In genomic region chr2:134619250-134619649, GRCh38 we compare ENCODE assay signal across 34 cellular contexts.
"Had no signal": no experiment of that assay in that cellular context is flagged by ENCODE, and none has a peak within 500 bp of the region (broad histone marks: within the 10 kb centered on the region; RNA-seq: fewer than 3 reads in every experiment).

No MANE protein-coding gene starts in this region.

- H3K36me3 ChIP-seq: MG63 had no signal

- H3K4me3 ChIP-seq: MG63 had no signal

- DNase-seq: Karpas-422, Kasumi-1, MG63, MM.1S, MV-4-11, NCI-H1048, NCI-H1092, NCI-H1092 treated with DMSO at 0.1 percent for 48 hours, NCI-H1105, NCI-H1105 treated with DMSO at 0.1 percent for 48 hours, NCI-H1417, NCI-H1417 treated with DMSO at 0.1 percent for 48 hours, NCI-H1436, NCI-H1436 treated with DMSO at 0.1 percent for 48 hours, NCI-H146, NCI-H1694, NCI-H1694 treated with DMSO at 0.1 percent for 48 hours, NCI-H187, NCI-H187 treated with DMSO at 0.1 percent for 48 hours, NCI-H1930, NCI-H2029, NCI-H2029 treated with DMSO at 0.1 percent for 48 hours, NCI-H2081, NCI-H2081 treated with DMSO at 0.1 percent for 48 hours, NCI-H2107, NCI-H2171, NCI-H2171 treated with DMSO at 0.1 percent for 48 hours, NCI-H2227 treated with DMSO at 0.1 percent for 48 hours, NCI-H226, NCI-H345, NCI-H446, NCI-H446 treated with DMSO at 0.1 percent for 48 hours, NCI-H510A, NCI-H510A treated with DMSO at 0.1 percent for 48 hours had no signal

- H3K27me3 ChIP-seq: MG63 had no signal
